28 cellular contexts compared by ENCODE assay signal in the genomic region with DNA sequence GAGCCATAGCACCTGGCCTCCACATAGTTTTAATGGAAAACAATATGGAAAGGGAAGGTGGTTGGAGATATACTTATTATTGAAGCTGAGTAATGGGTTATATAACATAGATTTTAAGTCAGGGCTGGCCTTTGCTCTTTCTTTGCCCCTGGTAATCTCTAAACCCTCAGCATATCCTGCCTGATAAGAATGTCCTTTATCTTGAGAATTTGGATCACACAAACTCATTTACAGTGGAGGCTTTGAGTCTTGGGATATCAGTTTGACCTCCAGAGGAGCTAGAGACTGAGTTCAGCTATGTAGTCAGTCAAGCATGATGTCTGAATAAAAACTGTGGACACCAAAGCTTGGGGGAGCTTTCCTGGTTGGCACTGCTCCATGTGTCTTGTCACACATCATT.
"Had no signal": no experiment of that assay in that cellular context is flagged by ENCODE, and none has a peak within 500 bp of the region (broad histone marks: within the 10 kb centered on the region; RNA-seq: fewer than 3 reads in every experiment).

No MANE protein-coding gene starts in this region.

- FAIRE-seq: keratinocyte had no signal

- H3K4me1 Mint-ChIP-seq: naive thymus-derived CD4-positive, alpha-beta T cell; nephron; neural progenitor cell; stimulated activated memory B cell treated with anti-CD40 and anti-IgM and Interleukin-4, amounts not matched to agents 10 μg/mL and 1 μg/mL and 100 μg/mL, for 72 hours had no signal

- DNase-seq: colonic mucosa; effector CD8-positive, alpha-beta T cell; endodermal cell; foreskin fibroblast; gastrocnemius medialis; head of caudate nucleus; mesenchymal stem cell; midbrain; naive thymus-derived CD4-positive, alpha-beta T cell; right cardiac atrium; spleen; stimulated activated CD4-positive, alpha-beta T cell treated with anti-CD3 and anti-CD28 coated beads, Interleukin-4, amount 100 ng/mL, for 4 hours; stimulated activated naive CD8-positive, alpha-beta T cell treated with anti-CD3 and anti-CD28 coated beads, Interleukin-15, Interleukin-2, amounts not matched to agents 100 U/mL and 50 U/mL, for 24 hours; substantia nigra; testis; tibial artery had no signal

- H3K9ac ChIP-seq: neural progenitor cell had no signal

- H3K9me3 Mint-ChIP-seq: dendritic cell treated with granulocyte-macrophage colony-stimulating factor and Interleukin-4, amounts not matched to agents 40 ng/mL and 50 ng/mL, for 4 days; naive thymus-derived CD4-positive, alpha-beta T cell; nephron; stimulated activated memory B cell treated with anti-CD40 and anti-IgM and Interleukin-4, amounts not matched to agents 10 μg/mL and 1 μg/mL and 100 μg/mL, for 72 hours; type B pancreatic cell had no signal

- ATAC-seq: esophagus mucosa; gastrocnemius medialis; left lobe of liver; naive thymus-derived CD4-positive, alpha-beta T cell; right cardiac atrium; stimulated activated memory B cell treated with anti-CD40 and anti-IgM and Interleukin-4, amounts not matched to agents 10 μg/mL and 1 μg/mL and 100 μg/mL, for 72 hours; stimulated activated naive CD8-positive, alpha-beta T cell treated with anti-CD3 and anti-CD28 coated beads, Interleukin-15, Interleukin-2, amounts not matched to agents 100 U/mL and 50 U/mL, for 24 hours had no signal

- H3K4me2 ChIP-seq: neural progenitor cell had no signal

- H3K27ac ChIP-seq: colonic mucosa, epithelial cell of prostate, gastrocnemius medialis, neural progenitor cell, prostate gland, skin epidermis, spleen, testis, tibial artery had no signal

- H3K4me3 ChIP-seq: colonic mucosa, gastrocnemius medialis, lung, neural progenitor cell, prostate gland, skin epidermis, spleen, testis, tibial artery had no signal

- H3K27ac Mint-ChIP-seq: dendritic cell treated with granulocyte-macrophage colony-stimulating factor and Interleukin-4, amounts not matched to agents 40 ng/mL and 50 ng/mL, for 4 days; endodermal cell; naive thymus-derived CD4-positive, alpha-beta T cell; nephron; neural progenitor cell; stimulated activated memory B cell treated with anti-CD40 and anti-IgM and Interleukin-4, amounts not matched to agents 10 μg/mL and 1 μg/mL and 100 μg/mL, for 72 hours; type B pancreatic cell had no signal

- H3K36me3 ChIP-seq: colonic mucosa, gastrocnemius medialis, neural progenitor cell, prostate gland, tibial artery had no signal

- H3K27me3 Mint-ChIP-seq: dendritic cell treated with granulocyte-macrophage colony-stimulating factor and Interleukin-4, amounts not matched to agents 40 ng/mL and 50 ng/mL, for 4 days; type B pancreatic cell had no signal

- H3K36me3 Mint-ChIP-seq: neural progenitor cell; stimulated activated memory B cell treated with anti-CD40 and anti-IgM and Interleukin-4, amounts not matched to agents 10 μg/mL and 1 μg/mL and 100 μg/mL, for 72 hours had no signal

- H2AFZ ChIP-seq: neural progenitor cell had no signal

- H3K27me3 ChIP-seq: colonic mucosa, gastrocnemius medialis, neural progenitor cell, spleen, testis, tibial artery had no signal

- H3K9me3 ChIP-seq: colonic mucosa, gastrocnemius medialis, prostate gland, spleen, testis, tibial artery had no signal

- H3K4me1 ChIP-seq: colonic mucosa, gastrocnemius medialis, neural progenitor cell, prostate gland, spleen, testis, tibial artery had no signal

- H3K4me3 Mint-ChIP-seq: dendritic cell treated with granulocyte-macrophage colony-stimulating factor and Interleukin-4, amounts not matched to agents 40 ng/mL and 50 ng/mL, for 4 days; endodermal cell; naive thymus-derived CD4-positive, alpha-beta T cell; nephron; neural progenitor cell; stimulated activated memory B cell treated with anti-CD40 and anti-IgM and Interleukin-4, amounts not matched to agents 10 μg/mL and 1 μg/mL and 100 μg/mL, for 72 hours; type B pancreatic cell had no signal
